Comparison of ENCODE assay signal across 24 cellular contexts in the genomic region with DNA sequence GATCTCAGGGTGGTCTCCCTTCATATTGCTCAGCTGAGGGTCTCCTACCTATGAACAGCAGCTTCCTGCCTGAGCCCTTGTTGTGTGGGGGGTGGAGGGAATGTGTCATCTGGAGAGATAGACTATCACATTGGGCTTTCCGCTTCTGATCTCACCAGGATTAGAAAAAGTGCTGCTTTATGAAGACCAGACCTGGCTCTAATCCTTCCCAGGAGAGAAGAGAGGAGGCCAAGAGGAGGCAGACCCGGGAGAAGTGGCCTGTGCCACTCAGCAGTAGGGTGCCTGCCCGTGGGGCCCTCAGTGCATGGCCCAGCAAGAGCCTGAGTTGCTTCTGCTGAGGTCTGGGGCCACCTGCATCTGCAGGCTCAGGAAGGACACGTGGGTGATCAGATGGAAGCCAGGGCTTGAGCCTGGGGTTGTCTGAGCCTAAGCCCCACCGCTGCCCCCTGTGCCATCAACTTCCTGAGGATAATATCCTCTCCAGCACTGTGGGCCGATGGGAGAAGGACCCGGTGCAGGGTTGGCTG. TPM values are rescaled to one million over a fixed set of nuclear protein-coding genes. Genes with fewer than 3 reads are reported as not detected.
DNase-seq lines count a peak whose midpoint lies in the region; ATAC-seq and TF ChIP-seq lines count a peak whose summit lies in the region.
"Had no signal": no experiment of that assay in that cellular context is flagged by ENCODE, and none has a peak within 500 bp of the region (broad histone marks: within the 10 kb centered on the region; RNA-seq: fewer than 3 reads in every experiment).

No MANE protein-coding gene starts in this region.

- H3K27me3 ChIP-seq in right atrium auricular region (no peaks in the 10 kb centered on the region), neuronal stem cell (ENCODE audit: control insufficient read depth in 3 of 3, insufficient read depth in 3 of 3, low read depth in 1 of 3, low read length in 3 of 3) (no peaks in the 10 kb centered on the region)
- H3K27me3 ChIP-seq: ascending aorta had no signal

- H3K18ac ChIP-seq in neuronal stem cell (ENCODE audit: low read length): no peak overlapping the region

- no peak overlapping the region for H2BK12ac ChIP-seq in neuronal stem cell (ENCODE audit: low read length)

- H2BK15ac ChIP-seq in neuronal stem cell (ENCODE audit: low read length): peak overlapping the region; percentile 12

- no peak overlapping the region for H4K91ac ChIP-seq in neuronal stem cell (ENCODE audit: low read depth, low read length, poor library complexity)

- peak overlapping the region; percentile 68 for H2AK5ac ChIP-seq in neuronal stem cell (ENCODE audit: low read depth, low read length)

- H3K27ac ChIP-seq in right atrium auricular region: no peak overlapping the region
- no peak overlapping the region for H3K27ac ChIP-seq in coronary artery
- H3K27ac ChIP-seq in neuronal stem cell (replicated peaks; ENCODE audit: low read length): no peak overlapping the region
- H3K27ac ChIP-seq: ascending aorta, suprapubic skin had no signal

- no peaks in the 10 kb centered on the region for H3K36me3 ChIP-seq in right atrium auricular region
- H3K36me3 ChIP-seq in neuronal stem cell (replicated peaks in 1 of 2; ENCODE audit: control insufficient read depth in 2 of 2, insufficient read depth in 2 of 2, low read length in 2 of 2): no peaks in the 10 kb centered on the region
- H3K36me3 ChIP-seq: ascending aorta, suprapubic skin had no signal

- H3K9me3 ChIP-seq in right atrium auricular region (no peaks in the 10 kb centered on the region), neuronal stem cell (replicated peaks in 1 of 2; ENCODE audit: control insufficient read depth in 2 of 2, insufficient read depth in 1 of 2, low read depth in 1 of 2, low read length in 2 of 2) (no peaks in the 10 kb centered on the region)
- H3K9me3 ChIP-seq: ascending aorta, suprapubic skin had no signal

- H3K23ac ChIP-seq in neuronal stem cell (ENCODE audit: low read depth, low read length, poor library complexity): peak overlapping the region; percentile 6

- no peak overlapping the region for H4K8ac ChIP-seq in neuronal stem cell (ENCODE audit: low read depth, low read length)

- no peak overlapping the region for H2AFZ ChIP-seq in neuronal stem cell (ENCODE audit: low read length)

- no peaks in the 10 kb centered on the region for H3K79me1 ChIP-seq in neuronal stem cell (ENCODE audit: low read depth, low read length)

- DNase-seq in right atrium auricular region (ENCODE audit: low spot score): peak; percentile 52
- no peak for DNase-seq in Right ventricle myocardium inferior (ENCODE audit: missing footprints)
- DNase-seq in coronary artery (ENCODE audit: low spot score): peak; percentile 49
- no peak for DNase-seq in neuronal stem cell (ENCODE audit: low spot score)
- no peak for DNase-seq in SIG-M5 (lab: John Stamatoyannopoulos, UW)
- DNase-seq in stimulated activated naive CD8-positive, alpha-beta T cell treated with anti-CD3 and anti-CD28 coated beads, Interleukin-15, Interleukin-2, amounts not matched to agents 100 U/mL and 50 U/mL, for 24 hours: no peak
- no peak for DNase-seq in stimulated activated CD4-positive, alpha-beta T cell treated with anti-CD3 and anti-CD28 coated beads, Interleukin-1b, Interleukin-23, amount 100 ng/mL, for 48 hours
- DNase-seq: caudate nucleus; dermis blood vessel endothelial cell; DMS 273 treated with DMSO at 0.1 percent for 48 hours; HCEC 1CT; kidney glomerular epithelial cell; NCI-H1092; NCI-H2029; NCI-H2227 treated with DMSO at 0.1 percent for 48 hours; occipital lobe; small intestine; stimulated activated CD4-positive, alpha-beta T cell treated with anti-CD3 and anti-CD28 coated beads, Interleukin-2, amount 100 ng/mL, for 48 hours had no signal

- TF ChIP-seq CTCF in right atrium auricular region (IDR thresholded peaks at IDR 0.05): no peak
- no peak for TF ChIP-seq CTCF in coronary artery (IDR thresholded peaks at IDR 0.05)

- no peak overlapping the region for H2BK5ac ChIP-seq in neuronal stem cell (ENCODE audit: low read length)

- intact Hi-C loops in Right ventricle myocardium inferior (cut with DNase I): no loop called here

- no peak for ATAC-seq in Right ventricle myocardium inferior
- ATAC-seq in stimulated activated naive CD8-positive, alpha-beta T cell treated with anti-CD3 and anti-CD28 coated beads, Interleukin-15, Interleukin-2, amounts not matched to agents 100 U/mL and 50 U/mL, for 24 hours: no peak
- ATAC-seq: activated CD4-positive, CD25-positive, alpha-beta regulatory T cell treated with anti-CD3 and anti-CD28 coated beads, Interleukin-2, amount 50 U/mL, for 24 hours; CD8-positive, alpha-beta T cell had no signal

- H3K4me1 ChIP-seq in right atrium auricular region (no peaks in the 10 kb centered on the region), neuronal stem cell (ENCODE audit: control insufficient read depth in 2 of 2, insufficient read depth in 1 of 2, low read depth in 1 of 2, low read length in 2 of 2) (peaks cover 0 to 6% of the 10 kb centered on the region in 2 donors)
- H3K4me1 ChIP-seq: ascending aorta, suprapubic skin had no signal

- no peak overlapping the region for H3K4ac ChIP-seq in neuronal stem cell (ENCODE audit: low read length)

- WGBS in neuronal stem cell (ENCODE audit: extremely low coverage in 2 of 2, insufficient read length in 2 of 2, insufficient replicate concordance in 1 of 2), 2 donors: no CpG with 5 or more reads among the region's 7 CpGs

- H3K9ac ChIP-seq in neuronal stem cell (ENCODE audit: low read depth, low read length, poor library complexity): no peak overlapping the region

- H3K4me3 ChIP-seq in right atrium auricular region (no peak overlapping the region), coronary artery (no peak overlapping the region), neuronal stem cell (ENCODE audit: low read length in 2 of 2) (no peak overlapping the region)
- H3K4me3 ChIP-seq: ascending aorta, suprapubic skin had no signal

- H2BK120ac ChIP-seq in neuronal stem cell (ENCODE audit: low read depth, low read length): no peak overlapping the region

- H3K14ac ChIP-seq in neuronal stem cell (ENCODE audit: low read length): no peak overlapping the region

- no peak overlapping the region for H3K4me2 ChIP-seq in neuronal stem cell (ENCODE audit: insufficient read depth, low read length, poor library complexity, severe bottlenecking)

RNA-seq across cellular contexts. Expression of a gene that starts 22.1 kb away (rescaled TPM):
- total RNA-seq in right atrium auricular region (10 to 100 TPM; 10.9 to 22.0 TPM), Right ventricle myocardium inferior (18.7 TPM)
- 10.1 TPM for polyA plus RNA-seq in neuronal stem cell (2013, experiment 1 of 2)
- polyA plus RNA-seq in neuronal stem cell (2013, experiment 2 of 2): 10.2 TPM
- total RNA-seq: activated CD8-positive, alpha-beta memory T cell treated with anti-CD3 and anti-CD28 coated beads for 36 hours; activated T-helper 1 cell treated with anti-CD3 and anti-CD28 coated beads, Interleukin-12 subunit alpha, Interleukin-12 subunit beta, Interleukin-2, Interleukin-4 antibody, amounts not matched to agents 30 ng/mL and 10 ng/mL and 1 ng/mL, durations not matched to agents 14 hours and 24 hours and 36 hours had no signal

Comparison
In these comparisons a context has a peak if more than half of its experiments do, and no peak if none do; other contexts are left out.
1. DNase-seq: peak in right atrium auricular region (single experiment) and coronary artery (single experiment); none in Right ventricle myocardium inferior (single experiment), neuronal stem cell (single experiment), SIG-M5 (single experiment), stimulated activated naive CD8-positive, alpha-beta T cell treated with anti-CD3 and anti-CD28 coated beads, Interleukin-15, Interleukin-2, amounts not matched to agents 100 U/mL and 50 U/mL, for 24 hours (single experiment) and stimulated activated CD4-positive, alpha-beta T cell treated with anti-CD3 and anti-CD28 coated beads, Interleukin-1b, Interleukin-23, amount 100 ng/mL, for 48 hours (single experiment).